23 cellular contexts compared by ENCODE assay signal in genomic region chr3:31878231-31878838, GRCh38.
A peak's percentile ranks its signal among the peaks of the same experiment; 100 is the strongest.
DNase-seq lines count a peak whose midpoint lies in the region; ATAC-seq and TF ChIP-seq lines count a peak whose summit lies in the region.
"Had no signal": no experiment of that assay in that cellular context is flagged by ENCODE, and none has a peak within 500 bp of the region (broad histone marks: within the 10 kb centered on the region; RNA-seq: fewer than 3 reads in every experiment).

No MANE protein-coding gene starts in this region.

- H3K4me3 Mint-ChIP-seq in stimulated activated effector memory CD8-positive, alpha-beta T cell treated with anti-CD3 and anti-CD28 coated beads, Interleukin-12 subunit alpha, Interleukin-12 subunit beta, amount 100 ng/mL, for 72 hours = no peak overlapping the region
- H3K4me3 Mint-ChIP-seq: activated CD4-positive, alpha-beta T cell treated with anti-CD3 and anti-CD28 coated beads, Interleukin-2, amount 10 ng/mL, durations not matched to agents 7 days and 5 days; activated naive CD8-positive, alpha-beta T cell treated with anti-CD3 and anti-CD28 coated beads, Interleukin-2, amount 10 ng/mL, durations not matched to agents 7 days and 5 days; activated T-helper 17 cell treated with anti-CD3 and anti-CD28 coated beads, Interleukin-2, amount 50 U/mL, for 72 hours; HFFc6; natural killer cell treated with Interleukin-12 subunit alpha and Interleukin-12 subunit beta and Interleukin-15 and Interleukin-18, amount 100 ng/mL, for 72 hours; T-helper 1 cell treated with Interleukin-12 subunit alpha and Interleukin-12 subunit beta and Interleukin-4 antibody, amounts not matched to agents 30 μg/mL and 1 μg/mL, for 36 hours had no signal

- no peaks in the 10 kb centered on the region for H3K9me2 ChIP-seq in DOHH2 (replicated peaks; ENCODE audit: control insufficient read depth, low read length)

- H3K9me3 ChIP-seq in DOHH2 (ENCODE audit: control insufficient read depth, insufficient read depth, low read length) = no peaks in the 10 kb centered on the region
- H3K9me3 ChIP-seq: tibial nerve had no signal

- H3K27me3 ChIP-seq in DOHH2 (ENCODE audit: control insufficient read depth, low read length) = no peaks in the 10 kb centered on the region
- H3K27me3 ChIP-seq: cardiac muscle cell, tibial nerve had no signal

- no peak overlapping the region for H3K4me3 ChIP-seq in DOHH2 (ENCODE audit: low read length)
- H3K4me3 ChIP-seq: cardiac muscle cell, tibial nerve had no signal

- H3K79me2 ChIP-seq in DOHH2 (ENCODE audit: control insufficient read depth, low read length) = peaks cover 94% of the 10 kb centered on the region

- no peaks in the 10 kb centered on the region for H3K9me3 Mint-ChIP-seq in stimulated activated effector memory CD8-positive, alpha-beta T cell treated with anti-CD3 and anti-CD28 coated beads, Interleukin-12 subunit alpha, Interleukin-12 subunit beta, amount 100 ng/mL, for 72 hours
- H3K9me3 Mint-ChIP-seq: activated naive CD8-positive, alpha-beta T cell treated with anti-CD3 and anti-CD28 coated beads, Interleukin-2, amount 10 ng/mL, durations not matched to agents 7 days and 5 days; HFFc6; natural killer cell treated with Interleukin-12 subunit alpha and Interleukin-12 subunit beta and Interleukin-15 and Interleukin-18, amount 100 ng/mL, for 72 hours had no signal

- H3K27ac Mint-ChIP-seq in stimulated activated effector memory CD8-positive, alpha-beta T cell treated with anti-CD3 and anti-CD28 coated beads, Interleukin-12 subunit alpha, Interleukin-12 subunit beta, amount 100 ng/mL, for 72 hours = no peak overlapping the region
- H3K27ac Mint-ChIP-seq: activated CD4-positive, alpha-beta T cell treated with anti-CD3 and anti-CD28 coated beads, Interleukin-2, amount 10 ng/mL, durations not matched to agents 7 days and 5 days; activated naive CD8-positive, alpha-beta T cell treated with anti-CD3 and anti-CD28 coated beads, Interleukin-2, amount 10 ng/mL, durations not matched to agents 7 days and 5 days; activated T-helper 17 cell treated with anti-CD3 and anti-CD28 coated beads, Interleukin-2, amount 50 U/mL, for 72 hours; HFFc6; natural killer cell treated with Interleukin-12 subunit alpha and Interleukin-12 subunit beta and Interleukin-15 and Interleukin-18, amount 100 ng/mL, for 72 hours; T-helper 1 cell treated with Interleukin-12 subunit alpha and Interleukin-12 subunit beta and Interleukin-4 antibody, amounts not matched to agents 30 μg/mL and 1 μg/mL, for 36 hours had no signal

- H4K20me1 ChIP-seq in DOHH2 (ENCODE audit: control insufficient read depth, insufficient read depth, low read depth, low read length) = no peaks in the 10 kb centered on the region

- no peak for ATAC-seq in stimulated activated effector memory CD8-positive, alpha-beta T cell treated with anti-CD3 and anti-CD28 coated beads, Interleukin-12 subunit alpha, Interleukin-12 subunit beta, amount 100 ng/mL, for 72 hours
- ATAC-seq: activated T-helper 17 cell treated with anti-CD3 and anti-CD28 coated beads, Interleukin-2, amount 50 U/mL, for 72 hours; natural killer cell treated with Interleukin-12 subunit alpha and Interleukin-12 subunit beta and Interleukin-15 and Interleukin-18, amount 100 ng/mL, for 72 hours; stimulated activated naive CD8-positive, alpha-beta T cell treated with anti-CD3 and anti-CD28 coated beads, Interleukin-15, Interleukin-2, amounts not matched to agents 100 U/mL and 50 U/mL, for 24 hours had no signal

- DNase-seq in NCI-H226 (peak; percentile 22), fibroblast of gingiva (ENCODE audit: low read depth) (peak; percentile 33), non-pigmented ciliary epithelial cell (ENCODE audit: low read depth) (peak; percentile 4), KBM-7 (no peak), anterior cingulate cortex (lab: John Stamatoyannopoulos, UW) (no peak)
- DNase-seq in stimulated activated effector memory CD8-positive, alpha-beta T cell treated with anti-CD3 and anti-CD28 coated beads, Interleukin-12 subunit alpha, Interleukin-12 subunit beta, amount 100 ng/mL, for 72 hours (ENCODE audit: low spot score in 2 of 2) = no peak
- DNase-seq: activated CD4-positive, alpha-beta T cell treated with anti-CD3 and anti-CD28 coated beads, Interleukin-2, amount 10 ng/mL, durations not matched to agents 7 days and 5 days; activated naive CD8-positive, alpha-beta T cell treated with anti-CD3 and anti-CD28 coated beads, Interleukin-2, amount 10 ng/mL, durations not matched to agents 7 days and 5 days; AML-193; COR-L47; dermis blood vessel endothelial cell; HFFc6; midbrain; NCI-H748 treated with DMSO at 0.1 percent for 48 hours; SIG-M5; stimulated activated CD4-positive, alpha-beta T cell treated with anti-CD3 and anti-CD28 coated beads, Interleukin-2, amount 100 ng/mL, for 24 hours; stimulated activated naive CD8-positive, alpha-beta T cell treated with anti-CD3 and anti-CD28 coated beads, Interleukin-15, Interleukin-2, amounts not matched to agents 100 U/mL and 50 U/mL, for 24 hours had no signal

- no peak overlapping the region for H3K27ac ChIP-seq in DOHH2 (ENCODE audit: low read depth, low read length)
- H3K27ac ChIP-seq: cardiac muscle cell, tibial nerve had no signal

- H3K4me1 ChIP-seq in DOHH2 (ENCODE audit: control insufficient read depth, low read length) = peaks cover 89% of the 10 kb centered on the region

- peaks cover 8% of the 10 kb centered on the region; the same call in 1 of the 2 replicates for H3F3A ChIP-seq in DOHH2 (ENCODE audit: control insufficient read depth, insufficient read depth)

- H3K36me3 Mint-ChIP-seq in stimulated activated effector memory CD8-positive, alpha-beta T cell treated with anti-CD3 and anti-CD28 coated beads, Interleukin-12 subunit alpha, Interleukin-12 subunit beta, amount 100 ng/mL, for 72 hours = no peaks in the 10 kb centered on the region
- H3K36me3 Mint-ChIP-seq: activated naive CD8-positive, alpha-beta T cell treated with anti-CD3 and anti-CD28 coated beads, Interleukin-2, amount 10 ng/mL, durations not matched to agents 7 days and 5 days; natural killer cell treated with Interleukin-12 subunit alpha and Interleukin-12 subunit beta and Interleukin-15 and Interleukin-18, amount 100 ng/mL, for 72 hours had no signal

- TF ChIP-seq CTCF in DOHH2 (IDR thresholded peaks at IDR 0.05; ENCODE audit: low read depth, low read length, poor library complexity, severe bottlenecking) = no peak

- in situ Hi-C loops in KBM-7 (cut with MboI; ENCODE audit: low pct_unique_long_range_greater_than_20kb, low sequenced_read_pairs) = no loop called here

- peaks cover 75% of the 10 kb centered on the region for H3K36me3 ChIP-seq in DOHH2 (ENCODE audit: control insufficient read depth, low read length)
- H3K36me3 ChIP-seq: cardiac muscle cell, tibial nerve had no signal

- no peaks in the 10 kb centered on the region for H3K4me1 Mint-ChIP-seq in stimulated activated effector memory CD8-positive, alpha-beta T cell treated with anti-CD3 and anti-CD28 coated beads, Interleukin-12 subunit alpha, Interleukin-12 subunit beta, amount 100 ng/mL, for 72 hours
- H3K4me1 Mint-ChIP-seq: activated naive CD8-positive, alpha-beta T cell treated with anti-CD3 and anti-CD28 coated beads, Interleukin-2, amount 10 ng/mL, durations not matched to agents 7 days and 5 days; activated T-helper 17 cell treated with anti-CD3 and anti-CD28 coated beads, Interleukin-2, amount 50 U/mL, for 72 hours had no signal

- peak overlapping the region; percentile 58 for H3K4me2 ChIP-seq in DOHH2 (ENCODE audit: low read length)

Comparison
In these comparisons a context has a peak if more than half of its experiments do, and no peak if none do; other contexts are left out.
1. DNase-seq: peak in NCI-H226 (single experiment), fibroblast of gingiva (single experiment) and non-pigmented ciliary epithelial cell (single experiment); none in KBM-7 (single experiment), stimulated activated effector memory CD8-positive, alpha-beta T cell treated with anti-CD3 and anti-CD28 coated beads, Interleukin-12 subunit alpha, Interleukin-12 subunit beta, amount 100 ng/mL, for 72 hours (0 of 2) and anterior cingulate cortex (0 of 58).